28 cellular contexts compared by ENCODE assay signal in the genomic region with DNA sequence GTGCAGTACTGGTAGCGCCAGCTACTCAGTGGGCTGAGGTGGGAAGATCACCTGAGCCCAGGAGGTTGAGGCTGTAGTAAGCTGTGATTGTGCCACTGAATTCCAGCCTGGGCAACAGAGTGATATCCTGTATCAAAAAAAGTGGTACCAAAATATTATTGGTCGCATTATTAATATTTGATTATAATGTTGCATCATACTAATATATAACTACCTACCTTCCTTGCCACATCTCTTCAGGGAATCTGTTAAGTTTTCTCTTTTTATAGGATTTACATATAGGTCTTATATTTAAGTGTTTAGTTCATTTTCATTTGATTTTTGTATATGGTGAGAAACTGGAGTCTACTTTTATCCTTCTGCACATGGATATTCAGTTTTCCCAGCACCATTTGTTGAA.
"Had no signal": no experiment of that assay in that cellular context is flagged by ENCODE, and none has a peak within 500 bp of the region (broad histone marks: within the 10 kb centered on the region; RNA-seq: fewer than 3 reads in every experiment).

No MANE protein-coding gene starts in this region.

- H3K27me3 ChIP-seq: stomach, testis, thyroid gland, tibial artery, tibial nerve, upper lobe of left lung, upper lobe of right lung, uterus, vagina had no signal

- H3K4me1 ChIP-seq: stomach, suprapubic skin, testis, thyroid gland, tibial artery, tibial nerve, transverse colon, upper lobe of left lung, upper lobe of right lung, uterus, vagina had no signal

- H3K4me3 ChIP-seq: stomach, suprapubic skin, testis, thoracic aorta, thyroid gland, tibial artery, tibial nerve, transverse colon, upper lobe of left lung, upper lobe of right lung, uterus, vagina had no signal

- H3K9me3 ChIP-seq: suprapubic skin, testis, thyroid gland, tibial artery, transverse colon, upper lobe of left lung, upper lobe of right lung, uterus, vagina had no signal

- H3K27ac Mint-ChIP-seq: stimulated activated effector memory CD8-positive, alpha-beta T cell treated with anti-CD3 and anti-CD28 coated beads, Interleukin-12 subunit alpha, Interleukin-12 subunit beta, amount 100 ng/mL, for 72 hours; stimulated activated memory B cell treated with anti-CD40 and anti-IgM and Interleukin-4, amounts not matched to agents 10 μg/mL and 1 μg/mL and 100 μg/mL, for 72 hours; stimulated activated naive B cell treated with anti-CD40 and anti-IgM and Interleukin-4, amounts not matched to agents 10 μg/mL and 1 μg/mL and 100 μg/mL, for 72 hours; stimulated activated naive CD8-positive, alpha-beta T cell treated with anti-CD3 and anti-CD28 coated beads, Interleukin-15, amount 100 ng/mL, for 72 hours; stimulated activated naive CD8-positive, alpha-beta T cell treated with anti-CD3 and anti-CD28 coated beads, Interleukin-15, Interleukin-2, amounts not matched to agents 100 ng/mL and 50 ng/mL, for 24 hours; type B pancreatic cell had no signal

- H3K27ac ChIP-seq: stomach, suprapubic skin, testis, thoracic aorta, thyroid gland, tibial artery, tibial nerve, transverse colon, upper lobe of left lung, upper lobe of right lung, uterus, vagina had no signal

- H3K36me3 ChIP-seq: stomach, suprapubic skin, thoracic aorta, thyroid gland, tibial artery, tibial nerve, transverse colon, upper lobe of left lung, upper lobe of right lung, uterus, vagina had no signal

- DNase-seq: stimulated activated CD4-positive, alpha-beta T cell treated with anti-CD3 and anti-CD28 coated beads, Interleukin-2, amount 100 ng/mL, for 48 hours; stimulated activated CD4-positive, alpha-beta T cell treated with anti-CD3 and anti-CD28 coated beads, Interleukin-4, amount 100 ng/mL, for 1 hour; stimulated activated CD4-positive, alpha-beta T cell treated with anti-CD3 and anti-CD28 coated beads, Interleukin-4, amount 100 ng/mL, for 24 hours; stimulated activated CD4-positive, alpha-beta T cell treated with anti-CD3 and anti-CD28 coated beads, Interleukin-4, amount 100 ng/mL, for 4 hours; stimulated activated CD8-positive, alpha-beta memory T cell treated with anti-CD3 and anti-CD28 coated beads, Interleukin-4, amount 100 ng/mL, for 48 hours; stimulated activated naive B cell treated with anti-CD40 and anti-IgM and Interleukin-4, amounts not matched to agents 10 μg/mL and 1 μg/mL and 100 μg/mL, for 72 hours; stimulated activated naive CD4-positive, alpha-beta T cell; stimulated activated naive CD4-positive, alpha-beta T cell treated with Interleukin-2 at 50 U/mL for 16 hours; stimulated activated naive CD8-positive, alpha-beta T cell treated with anti-CD3 and anti-CD28 coated beads, Interleukin-15, amount 100 ng/mL, for 72 hours; stimulated activated naive CD8-positive, alpha-beta T cell treated with anti-CD3 and anti-CD28 coated beads, Interleukin-15, Interleukin-2, amounts not matched to agents 100 U/mL and 50 U/mL, for 24 hours; stomach; substantia nigra; testis; thyroid gland; tibial artery; transverse colon; trophoblast cell; upper lobe of left lung; upper lobe of right lung; uterus had no signal

- H3K4me3 Mint-ChIP-seq: stimulated activated effector memory CD8-positive, alpha-beta T cell treated with anti-CD3 and anti-CD28 coated beads, Interleukin-12 subunit alpha, Interleukin-12 subunit beta, amount 100 ng/mL, for 72 hours; stimulated activated memory B cell treated with anti-CD40 and anti-IgM and Interleukin-4, amounts not matched to agents 10 μg/mL and 1 μg/mL and 100 μg/mL, for 72 hours; stimulated activated naive B cell treated with anti-CD40 and anti-IgM and Interleukin-4, amounts not matched to agents 10 μg/mL and 1 μg/mL and 100 μg/mL, for 72 hours; stimulated activated naive CD8-positive, alpha-beta T cell treated with anti-CD3 and anti-CD28 coated beads, Interleukin-15, amount 100 ng/mL, for 72 hours; stimulated activated naive CD8-positive, alpha-beta T cell treated with anti-CD3 and anti-CD28 coated beads, Interleukin-15, Interleukin-2, amounts not matched to agents 100 ng/mL and 50 ng/mL, for 24 hours; type B pancreatic cell had no signal

- ATAC-seq: stimulated activated effector memory CD8-positive, alpha-beta T cell treated with anti-CD3 and anti-CD28 coated beads, Interleukin-12 subunit alpha, Interleukin-12 subunit beta, amount 100 ng/mL, for 72 hours; stimulated activated memory B cell treated with anti-CD40 and anti-IgM and Interleukin-4, amounts not matched to agents 10 μg/mL and 1 μg/mL and 100 μg/mL, for 72 hours; stimulated activated naive B cell treated with anti-CD40 and anti-IgM and Interleukin-4, amounts not matched to agents 10 μg/mL and 1 μg/mL and 100 μg/mL, for 72 hours; stimulated activated naive CD8-positive, alpha-beta T cell treated with anti-CD3 and anti-CD28 coated beads, Interleukin-15, amount 100 ng/mL, for 72 hours; stimulated activated naive CD8-positive, alpha-beta T cell treated with anti-CD3 and anti-CD28 coated beads, Interleukin-15, Interleukin-2, amounts not matched to agents 100 U/mL and 50 U/mL, for 24 hours; upper lobe of right lung had no signal

- H3K4me1 Mint-ChIP-seq: stimulated activated effector memory CD8-positive, alpha-beta T cell treated with anti-CD3 and anti-CD28 coated beads, Interleukin-12 subunit alpha, Interleukin-12 subunit beta, amount 100 ng/mL, for 72 hours; stimulated activated memory B cell treated with anti-CD40 and anti-IgM and Interleukin-4, amounts not matched to agents 10 μg/mL and 1 μg/mL and 100 μg/mL, for 72 hours; stimulated activated naive B cell treated with anti-CD40 and anti-IgM and Interleukin-4, amounts not matched to agents 10 μg/mL and 1 μg/mL and 100 μg/mL, for 72 hours; stimulated activated naive CD8-positive, alpha-beta T cell treated with anti-CD3 and anti-CD28 coated beads, Interleukin-15, amount 100 ng/mL, for 72 hours had no signal

- H3K36me3 Mint-ChIP-seq: stimulated activated effector memory CD8-positive, alpha-beta T cell treated with anti-CD3 and anti-CD28 coated beads, Interleukin-12 subunit alpha, Interleukin-12 subunit beta, amount 100 ng/mL, for 72 hours; stimulated activated naive B cell treated with anti-CD40 and anti-IgM and Interleukin-4, amounts not matched to agents 10 μg/mL and 1 μg/mL and 100 μg/mL, for 72 hours; type B pancreatic cell had no signal
